ENCODE assay signal across 8 cellular contexts in genomic region chr5:124655211-124655880, GRCh38.
DNase-seq lines count a peak whose midpoint lies in the region; ATAC-seq and TF ChIP-seq lines count a peak whose summit lies in the region.

No MANE protein-coding gene starts in this region.

- POLR2A ChIA-PET in RWPE1 (lab: Yijun Ruan, JAX; ENCODE audit: low non-redundant PET): no interaction called here

- intact Hi-C loops in heart right ventricle (cut with DNase I): loop anchor here in 4 of 10 donors (5.0 to 10.0 kb wide), 3 partner anchors 87 to 249 kb away; partner anchors contain the start of gene ZNF608 (in 1 of the 4)
- intact Hi-C loops in Right ventricle myocardium superior (cut with DNase I): loop anchor here (10.0 kb wide), 1 partner anchor 249 kb away; no protein-coding TSS in a partner anchor

- H3K27me3 ChIP-seq in heart right ventricle: peaks cover 0 to 79% (median 0%) of the 10 kb centered on the region in 7 donors
- H3K27me3 ChIP-seq in upper lobe of left lung: no peaks in the 10 kb centered on the region

- peaks cover 3 to 92% (median 63%) of the 10 kb centered on the region in 9 donors for H3K4me1 ChIP-seq in heart right ventricle
- peaks cover 56 to 75% (median 66%) of the 10 kb centered on the region in 4 donors for H3K4me1 ChIP-seq in upper lobe of left lung

- TF ChIP-seq EP300 in upper lobe of left lung (IDR thresholded peaks at IDR 0.05): no peak

- CTCF ChIA-PET in RWPE1 (lab: Yijun Ruan, JAX): interaction anchor here (0.6 kb wide), 2 partner anchors 522 to 668 kb away, joined by 3 read pairs; no protein-coding TSS in a partner anchor

- no peaks in the 10 kb centered on the region for H3K36me3 ChIP-seq in heart right ventricle
- H3K36me3 ChIP-seq in upper lobe of left lung: no peaks in the 10 kb centered on the region

- ATAC-seq in heart right ventricle (no peak), Right ventricle myocardium superior (ENCODE audit: poor library complexity) (no peak), upper lobe of left lung (ENCODE audit: low FRiP score in 2 of 2) (no peak), HG03025 (IDR thresholded peaks at IDR 0.05; ENCODE audit: low FRiP score, unreplicated experiment) (no peak), GM18907 (IDR thresholded peaks at IDR 0.05; ENCODE audit: unreplicated experiment) (no peak)

- peak overlapping the region in 4 of 10 donors; percentile 12 to 23 (median 16) for H3K4me3 ChIP-seq in heart right ventricle
- no peak overlapping the region for H3K4me3 ChIP-seq in fibroblast of pulmonary artery (replicated peaks; ENCODE audit: low read depth, low read length)
- no peak overlapping the region for H3K4me3 ChIP-seq in upper lobe of left lung

- TF ChIP-seq POLR2A in upper lobe of left lung (IDR thresholded peaks at IDR 0.05): no peak

- no peaks in the 10 kb centered on the region for H3K9me3 ChIP-seq in heart right ventricle
- H3K9me3 ChIP-seq in upper lobe of left lung: no peaks in the 10 kb centered on the region

- 41 to 47% methylated on average over 8 of the region's 8 CpGs for whole genome bisulfite sequencing in heart right ventricle, 2 donors
- 37 to 44% methylated on average over 8 of the region's 8 CpGs for WGBS in upper lobe of left lung, 2 donors

- H3K27ac ChIP-seq in heart right ventricle (peak overlapping the region in 8 of 10 donors; percentile 42 to 73 (median 62)), RWPE1 (no peak overlapping the region), upper lobe of left lung (peak overlapping the region; percentile 46 to 66 (median 64))

- DNase-seq in heart right ventricle (no peak), Right ventricle myocardium superior (no peak), RWPE1 (ENCODE audit: low spot score) (peak; percentile 70), fibroblast of pulmonary artery (ENCODE audit: low read depth) (peak; percentile 73), upper lobe of left lung (no peak), C1 segment of cervical spinal cord (lab: John Stamatoyannopoulos, UW) (no peak)

- TF ChIP-seq CTCF in heart right ventricle (IDR thresholded peaks at IDR 0.05) (no peak), RWPE1 (conservative IDR thresholded peaks at IDR 0.05; ENCODE audit: low read depth) (no peak), fibroblast of pulmonary artery (IDR thresholded peaks at IDR 0.05; ENCODE audit: low read length, missing control alignments) (no peak), upper lobe of left lung (IDR thresholded peaks at IDR 0.05) (no peak)

Comparison
In these comparisons a context has a peak if more than half of its experiments do, and no peak if none do; other contexts are left out.
1. DNase-seq: peak in RWPE1 (single experiment) and fibroblast of pulmonary artery (single experiment); none in heart right ventricle (0 of 2), Right ventricle myocardium superior (single experiment), upper lobe of left lung (0 of 2) and C1 segment of cervical spinal cord (0 of 14).